Comparison of ENCODE assay signal across 9 cellular contexts in the genomic region with DNA sequence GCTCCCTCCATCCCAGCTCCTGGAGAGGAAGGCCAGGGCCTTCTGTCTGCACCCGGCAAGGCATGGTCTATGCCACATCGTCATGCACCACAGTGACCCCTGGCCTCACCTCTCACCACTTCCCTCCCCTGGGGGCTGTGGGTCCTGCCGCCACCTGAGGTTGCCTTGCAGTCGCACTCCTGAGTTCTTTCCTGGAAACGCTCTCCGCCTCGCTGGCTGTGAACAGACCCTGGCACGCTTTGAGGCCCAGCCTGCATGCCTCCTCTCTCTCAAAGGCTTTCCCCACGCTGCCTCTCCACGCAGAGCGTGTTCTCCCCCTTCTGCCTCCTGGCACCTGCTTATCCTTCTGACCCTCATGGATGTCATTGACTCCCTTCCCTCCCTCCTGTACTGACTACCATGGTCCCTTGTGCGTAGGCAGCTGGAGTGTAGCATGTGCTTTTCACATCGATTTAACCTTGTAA. TPM values are rescaled to one million over a fixed set of nuclear protein-coding genes. Genes with fewer than 3 reads are reported as not detected.
DNase-seq lines count a peak whose midpoint lies in the region; ATAC-seq, FAIRE-seq and TF ChIP-seq lines count a peak whose summit lies in the region.
"Had no signal": no experiment of that assay in that cellular context is flagged by ENCODE, and none has a peak within 500 bp of the region (broad histone marks: within the 10 kb centered on the region; RNA-seq: fewer than 3 reads in every experiment).

No MANE protein-coding gene starts in this region.

- no peak for FAIRE-seq in GM12892 (lab: Jason Lieb, UNC)

- peak; percentile 51 for DNase-seq in activated CD4-positive, alpha-beta T cell treated with anti-CD3 and anti-CD28 coated beads for 36 hours
- DNase-seq in activated CD4-positive, alpha-beta T cell treated with anti-CD3 and anti-CD28 coated beads for 4 hours, result no peak
- DNase-seq in activated B cell treated with CpG ODN at 0.5 μM for 24 hours, result peak; percentile 31
- DNase-seq in left cardiac atrium, result peak; percentile 30
- DNase-seq in stimulated activated CD8-positive, alpha-beta memory T cell treated with anti-CD3 and anti-CD28 coated beads, Interleukin-7, amount 100 ng/mL, for 48 hours (ENCODE audit: extremely low read depth in 1 of 2, low read depth in 1 of 2), result peak; percentile 34 to 52
- no peak for DNase-seq in NCI-H2227 treated with DMSO at 0.1 percent for 48 hours (lab: John Stamatoyannopoulos, UW)
- DNase-seq in GM12892 (ENCODE audit: insufficient read length), result no peak
- no peak for DNase-seq in NCI-H1436 (lab: John Stamatoyannopoulos, UW)
- DNase-seq: MG63 had no signal

- TF ChIP-seq CTCF in activated B cell treated with CpG ODN at 0.5 μM for 24 hours (IDR thresholded peaks at IDR 0.05), result no peak

- H3K36me3 Mint-ChIP-seq in activated CD4-positive, alpha-beta T cell treated with anti-CD3 and anti-CD28 coated beads for 36 hours (ENCODE audit: low read depth), result peaks cover 6% of the 10 kb centered on the region
- peaks cover 12% of the 10 kb centered on the region for H3K36me3 Mint-ChIP-seq in activated B cell treated with CpG ODN at 0.5 μM for 24 hours (ENCODE audit: low read depth)

- TF ChIP-seq POLR2A in GM12892 (IDR thresholded peaks at IDR 0.05; ENCODE audit: low read depth, low read length), result no peak

- no peak overlapping the region for H3K27ac Mint-ChIP-seq in activated CD4-positive, alpha-beta T cell treated with anti-CD3 and anti-CD28 coated beads for 36 hours
- H3K27ac Mint-ChIP-seq in activated B cell treated with CpG ODN at 0.5 μM for 24 hours, result no peak overlapping the region

- CTCF ChIA-PET in activated CD4-positive, alpha-beta T cell treated with anti-CD3 and anti-CD28 coated beads for 36 hours (lab: Charles Lee), result interaction anchor here (0.6 to 1.0 kb wide), 2 partner anchors 8 to 95 kb away, joined by 3 read pairs; no protein-coding TSS in a partner anchor
- CTCF ChIA-PET in activated B cell treated with CpG ODN at 0.5 μM for 24 hours (lab: Charles Lee), result no interaction called here

- H3K27me3 Mint-ChIP-seq in activated CD4-positive, alpha-beta T cell treated with anti-CD3 and anti-CD28 coated beads for 36 hours, result no peaks in the 10 kb centered on the region
- H3K27me3 Mint-ChIP-seq in activated B cell treated with CpG ODN at 0.5 μM for 24 hours, result no peaks in the 10 kb centered on the region

- no peak overlapping the region for H3K4me3 Mint-ChIP-seq in activated CD4-positive, alpha-beta T cell treated with anti-CD3 and anti-CD28 coated beads for 36 hours
- H3K4me3 Mint-ChIP-seq in activated B cell treated with CpG ODN at 0.5 μM for 24 hours, result no peak overlapping the region

- no peaks in the 10 kb centered on the region for H3K9me3 Mint-ChIP-seq in activated CD4-positive, alpha-beta T cell treated with anti-CD3 and anti-CD28 coated beads for 36 hours (ENCODE audit: low read depth)
- no peaks in the 10 kb centered on the region for H3K9me3 Mint-ChIP-seq in activated B cell treated with CpG ODN at 0.5 μM for 24 hours

- ATAC-seq in activated CD4-positive, alpha-beta T cell treated with anti-CD3 and anti-CD28 coated beads for 36 hours, result peak; percentile 18
- peak; percentile 45 for ATAC-seq in activated B cell treated with CpG ODN at 0.5 μM for 24 hours (ENCODE audit: low read depth)
- ATAC-seq in left cardiac atrium, result peak; percentile 66 to 67

- intact Hi-C loops in activated CD4-positive, alpha-beta T cell treated with anti-CD3 and anti-CD28 coated beads for 36 hours (cut with DNase I, micrococcal nuclease), result loop anchor here in 1 of 2 experiments (5.0 kb wide), 2 partner anchors 44 to 89 kb away; partner anchors contain the start of gene SEC14L1
- intact Hi-C loops in activated B cell treated with CpG ODN at 0.5 μM for 24 hours (cut with micrococcal nuclease), result no loop called here
- intact Hi-C loops in left cardiac atrium (cut with DNase I), result no loop called here

- H3K4me1 Mint-ChIP-seq in activated CD4-positive, alpha-beta T cell treated with anti-CD3 and anti-CD28 coated beads for 36 hours, result peaks cover 24% of the 10 kb centered on the region
- H3K4me1 Mint-ChIP-seq in activated B cell treated with CpG ODN at 0.5 μM for 24 hours, result peaks cover 54% of the 10 kb centered on the region

- POLR2A ChIA-PET in activated CD4-positive, alpha-beta T cell treated with anti-CD3 and anti-CD28 coated beads for 36 hours (lab: Charles Lee), result no interaction called here
- POLR2A ChIA-PET in activated B cell treated with CpG ODN at 0.5 μM for 24 hours (lab: Charles Lee), result interaction anchor here (1.0 kb wide), 1 partner anchor 79 kb away, joined by 3 read pairs; no protein-coding TSS in a partner anchor

RNA-seq across cellular contexts. Expression of gene SEC14L1, which starts 45.4 kb away (rescaled TPM):
- 10 to 100 TPM; 44.2 to 67.0 TPM for total RNA-seq in activated CD4-positive, alpha-beta T cell treated with anti-CD3 and anti-CD28 coated beads for 36 hours
- 60.7 and 79.6 TPM in 2 replicates for total RNA-seq in activated B cell treated with CpG ODN at 0.5 μM for 24 hours
- 10 to 100 TPM; 71.6 to 82.2 TPM for total RNA-seq in left cardiac atrium
- 29.6 TPM for polyA plus RNA-seq in GM12892 (2012; ENCODE audit: missing spikeins)

Comparison
In these comparisons a context has a peak if more than half of its experiments do, and no peak if none do; other contexts are left out.
1. DNase-seq: peak in activated CD4-positive, alpha-beta T cell treated with anti-CD3 and anti-CD28 coated beads for 36 hours (single experiment), activated B cell treated with CpG ODN at 0.5 μM for 24 hours (single experiment), left cardiac atrium (single experiment) and stimulated activated CD8-positive, alpha-beta memory T cell treated with anti-CD3 and anti-CD28 coated beads, Interleukin-7, amount 100 ng/mL, for 48 hours (2 of 2); none in activated CD4-positive, alpha-beta T cell treated with anti-CD3 and anti-CD28 coated beads for 4 hours (0 of 2), NCI-H2227 treated with DMSO at 0.1 percent for 48 hours (single experiment), GM12892 (single experiment) and NCI-H1436 (single experiment).
2. Peak in every context shown above with its lines, with median percentiles within 50 percentile points of each other: ATAC-seq.